8 cellular contexts compared by ENCODE assay signal in the genomic region with DNA sequence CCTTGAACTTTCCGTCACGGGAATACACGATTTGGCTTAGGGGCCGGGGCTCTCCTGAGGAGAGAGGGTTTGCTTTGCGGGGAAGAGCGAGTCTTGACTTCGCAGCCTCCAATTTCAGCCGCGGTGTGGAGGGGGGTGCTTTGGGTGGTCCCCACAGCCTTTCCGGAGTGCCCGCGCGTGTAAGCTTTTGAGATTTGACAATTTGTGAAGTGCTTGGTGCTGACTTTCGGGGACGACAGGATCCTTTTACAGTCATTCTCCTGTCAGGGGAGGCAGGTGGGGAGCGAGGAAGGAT. TPM values are rescaled to one million over a fixed set of nuclear protein-coding genes. Genes with fewer than 3 reads are reported as not detected.
DNase-seq lines count a peak whose midpoint lies in the region; ATAC-seq and TF ChIP-seq lines count a peak whose summit lies in the region.

No MANE protein-coding gene starts in this region.

- no peaks in the 10 kb centered on the region for H3K9me3 Mint-ChIP-seq in activated CD4-positive, alpha-beta memory T cell treated with anti-CD3 and anti-CD28 coated beads, Interleukin-2, amount 10 ng/mL, durations not matched to agents 7 days and 5 days

- no peaks in the 10 kb centered on the region for H3K36me3 ChIP-seq in gastrocnemius medialis

- in situ Hi-C loops in gastrocnemius medialis (cut with MboI; ENCODE audit: low sequenced_read_pairs in 4 of 4) = no loop called here

- H3K4me1 ChIP-seq in gastrocnemius medialis = peaks cover 10 to 28% of the 10 kb centered on the region in 2 donors

- no peak for TF ChIP-seq POLR2A in gastrocnemius medialis (IDR thresholded peaks at IDR 0.05)

- CTCF ChIA-PET in activated CD4-positive, alpha-beta memory T cell treated with anti-CD3 and anti-CD28 coated beads, Interleukin-2, amount 10 ng/mL, durations not matched to agents 7 days and 5 days (lab: Charles Lee) = no interaction called here

- POLR2A ChIA-PET in activated CD4-positive, alpha-beta memory T cell treated with anti-CD3 and anti-CD28 coated beads, Interleukin-2, amount 10 ng/mL, durations not matched to agents 7 days and 5 days (lab: Charles Lee) = no interaction called here

- H3K36me3 Mint-ChIP-seq in activated CD4-positive, alpha-beta memory T cell treated with anti-CD3 and anti-CD28 coated beads, Interleukin-2, amount 10 ng/mL, durations not matched to agents 7 days and 5 days (ENCODE audit: low read depth) = peaks cover 3% of the 10 kb centered on the region

- peaks cover 23% of the 10 kb centered on the region for H3K4me1 Mint-ChIP-seq in activated CD4-positive, alpha-beta memory T cell treated with anti-CD3 and anti-CD28 coated beads, Interleukin-2, amount 10 ng/mL, durations not matched to agents 7 days and 5 days

- DNase-seq in activated T-cell treated with anti-CD3 and anti-CD28 coated beads for 1 hour (ENCODE audit: low read depth) (peak; percentile 12), activated T-cell treated with anti-CD3 and anti-CD28 coated beads for 4 hours (no peak), fibroblast of villous mesenchyme (ENCODE audit: low read depth) (no peak), gastrocnemius medialis (no peak)
- no peak for DNase-seq in activated CD4-positive, alpha-beta memory T cell treated with anti-CD3 and anti-CD28 coated beads, Interleukin-2, amount 10 ng/mL, durations not matched to agents 7 days and 5 days

- TF ChIP-seq CTCF in fibroblast of villous mesenchyme (IDR thresholded peaks at IDR 0.05; ENCODE audit: insufficient read depth, low read depth, low read length) (no peak), gastrocnemius medialis (IDR thresholded peaks at IDR 0.05 in 4 of 5, conservative IDR thresholded peaks at IDR 0.05 in 1 of 5) (no peak)

- peak overlapping the region; percentile 88 to 98 (median 96) for H3K27ac ChIP-seq in gastrocnemius medialis

- no peak overlapping the region for H3K27ac Mint-ChIP-seq in activated CD4-positive, alpha-beta memory T cell treated with anti-CD3 and anti-CD28 coated beads, Interleukin-2, amount 10 ng/mL, durations not matched to agents 7 days and 5 days

- peaks cover 44% of the 10 kb centered on the region for H3K27me3 Mint-ChIP-seq in activated CD4-positive, alpha-beta memory T cell treated with anti-CD3 and anti-CD28 coated beads, Interleukin-2, amount 10 ng/mL, durations not matched to agents 7 days and 5 days

- intact Hi-C loops in gastrocnemius medialis (cut with DNase I; ENCODE audit: low total_unique reads) = loop anchor here (5.0 to 10.0 kb wide), 2 partner anchors 1150 to 1607 kb away; a partner anchor contains a TSS

- H3K4me3 ChIP-seq in fibroblast of villous mesenchyme (ENCODE audit: low read depth, low read length) (peak overlapping the region; percentile 77), gastrocnemius medialis (peak overlapping the region; percentile 65 to 77 (median 76))

- H3K9me3 ChIP-seq in gastrocnemius medialis = no peaks in the 10 kb centered on the region

- H3K4me3 Mint-ChIP-seq in activated CD4-positive, alpha-beta memory T cell treated with anti-CD3 and anti-CD28 coated beads, Interleukin-2, amount 10 ng/mL, durations not matched to agents 7 days and 5 days = peak overlapping the region; percentile 61

- ATAC-seq in gastrocnemius medialis (no peak), GM18873 (IDR thresholded peaks at IDR 0.05; ENCODE audit: low FRiP score, unreplicated experiment) (no peak), HG02885 (IDR thresholded peaks at IDR 0.05; ENCODE audit: poor library complexity, unreplicated experiment) (no peak), HG02610 (IDR thresholded peaks at IDR 0.05; ENCODE audit: unreplicated experiment) (no peak)

- no peaks in the 10 kb centered on the region for H3K27me3 ChIP-seq in gastrocnemius medialis

RNA-seq across cellular contexts. Expression of a gene that starts 0.4 kb away (rescaled TPM):
- under 1 TPM; 0.50 TPM for total RNA-seq in activated CD4-positive, alpha-beta memory T cell treated with anti-CD3 and anti-CD28 coated beads, Interleukin-2, amount 10 ng/mL, durations not matched to agents 7 days and 5 days
- 5.8 and 12.5 TPM in 2 replicates for total RNA-seq in fibroblast of villous mesenchyme
- 10 to 100 TPM in 1 of 4 donors, 1 to 10 TPM in 3; 5.6 to 29.0 (median 5.8) TPM for total RNA-seq in gastrocnemius medialis
